1 cellular context compared by ENCODE assay signal in genomic region chr6:92329416-92329815, GRCh38.
TF ChIP-seq lines count a peak whose summit lies in the region.

No MANE protein-coding gene starts in this region.

TF ChIP-seq in SK-N-SH, 30 proteins besides CTCF, POLR2A, EP300 and RAD21 (continued from another document):
- TF ChIP-seq, protein P1, sequence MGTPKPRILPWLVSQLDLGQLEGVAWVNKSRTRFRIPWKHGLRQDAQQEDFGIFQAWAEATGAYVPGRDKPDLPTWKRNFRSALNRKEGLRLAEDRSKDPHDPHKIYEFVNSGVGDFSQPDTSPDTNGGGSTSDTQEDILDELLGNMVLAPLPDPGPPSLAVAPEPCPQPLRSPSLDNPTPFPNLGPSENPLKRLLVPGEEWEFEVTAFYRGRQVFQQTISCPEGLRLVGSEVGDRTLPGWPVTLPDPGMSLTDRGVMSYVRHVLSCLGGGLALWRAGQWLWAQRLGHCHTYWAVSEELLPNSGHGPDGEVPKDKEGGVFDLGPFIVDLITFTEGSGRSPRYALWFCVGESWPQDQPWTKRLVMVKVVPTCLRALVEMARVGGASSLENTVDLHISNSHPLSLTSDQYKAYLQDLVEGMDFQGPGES (IDR thresholded peaks at IDR 0.05; ENCODE audit: low read depth, low read length): no peak
- TF ChIP-seq RFX5 (IDR thresholded peaks at IDR 0.05; ENCODE audit: low read length) (no peak), GABPA (IDR thresholded peaks at IDR 0.05; ENCODE audit: low read depth) (no peak), SIN3A (IDR thresholded peaks at IDR 0.05; ENCODE audit: borderline replicate concordance, low read depth, low read length) (no peak), ELF1 (IDR thresholded peaks at IDR 0.05) (no peak)
TF ChIP-seq in SK-N-SH: peak in this region for 0.
